In the genomic region with DNA sequence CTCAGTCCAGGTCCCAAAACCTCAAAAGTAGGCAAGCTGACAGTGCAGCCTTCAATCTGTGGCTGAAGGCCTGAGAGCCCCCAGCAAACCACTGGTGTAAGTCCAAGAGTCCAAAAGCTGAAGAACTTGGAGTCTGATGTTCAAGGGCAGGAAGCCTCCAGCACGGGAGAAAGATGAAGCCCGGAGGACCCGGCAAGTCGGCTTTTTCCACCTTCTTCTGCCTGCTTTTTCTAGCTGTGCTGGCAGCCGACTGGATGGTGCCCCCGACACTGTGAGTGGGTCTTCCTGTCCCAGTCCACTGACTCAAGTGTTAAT, we compare ENCODE assay signal across 11 cellular contexts. TPM values are rescaled to one million over a fixed set of nuclear protein-coding genes. Genes with fewer than 3 reads are reported as not detected.
"Had no signal": no experiment of that assay in that cellular context is flagged by ENCODE, and none has a peak within 500 bp of the region (broad histone marks: within the 10 kb centered on the region; RNA-seq: fewer than 3 reads in every experiment).

No MANE protein-coding gene starts in this region.

RNA-seq across cellular contexts. Expression of a gene that starts 52.1 kb away (rescaled TPM):
- total RNA-seq: activated CD4-positive, alpha-beta memory T cell treated with anti-CD3 and anti-CD28 coated beads, Interleukin-2, amount 10 ng/mL, durations not matched to agents 7 days and 5 days; activated naive CD4-positive, alpha-beta T cell treated with anti-CD3 and anti-CD28 coated beads for 36 hours; activated T-cell treated with anti-CD3 and anti-CD28 coated beads, Interleukin-2, amount 50 U/mL, for 72 hours; esophagus muscularis mucosa; left ventricle myocardium superior; ovary; pulmonary artery endothelial cell; temporal lobe; transverse colon; vagina had no signal
- polyA plus RNA-seq: mammary epithelial cell had no signal
